ENCODE assay signal across 1 cellular context in genomic region chr2:24418166-24418843, GRCh38.
TF ChIP-seq lines count a peak whose summit lies in the region.

No MANE protein-coding gene starts in this region.

TF ChIP-seq in K562, 482 proteins besides CTCF, POLR2A, EP300 and RAD21 (continued from another document):
- no peak for TF ChIP-seq RERE (CRISPR knock-in tag; IDR thresholded peaks at IDR 0.05; ENCODE audit: borderline replicate concordance)
- no peak for TF ChIP-seq BRD4 (IDR thresholded peaks at IDR 0.05)
- TF ChIP-seq NEUROD1 (IDR thresholded peaks at IDR 0.05; ENCODE audit: borderline replicate concordance, low read depth, low read length, partially characterized antibody) = no peak
- TF ChIP-seq ZNF384 (IDR thresholded peaks at IDR 0.05; ENCODE audit: low read depth, low read length) = no peak
- TF ChIP-seq TEAD2 (tag; IDR thresholded peaks at IDR 0.05) = no peak
- TF ChIP-seq ZNF212 (CRISPR knock-in tag; IDR thresholded peaks at IDR 0.05) = no peak
- TF ChIP-seq ATF6 (CRISPR knock-in tag; IDR thresholded peaks at IDR 0.05) = no peak
- no peak for TF ChIP-seq ADNP (tag; IDR thresholded peaks at IDR 0.05)
